1 cellular context compared by ENCODE assay signal in the genomic region with DNA sequence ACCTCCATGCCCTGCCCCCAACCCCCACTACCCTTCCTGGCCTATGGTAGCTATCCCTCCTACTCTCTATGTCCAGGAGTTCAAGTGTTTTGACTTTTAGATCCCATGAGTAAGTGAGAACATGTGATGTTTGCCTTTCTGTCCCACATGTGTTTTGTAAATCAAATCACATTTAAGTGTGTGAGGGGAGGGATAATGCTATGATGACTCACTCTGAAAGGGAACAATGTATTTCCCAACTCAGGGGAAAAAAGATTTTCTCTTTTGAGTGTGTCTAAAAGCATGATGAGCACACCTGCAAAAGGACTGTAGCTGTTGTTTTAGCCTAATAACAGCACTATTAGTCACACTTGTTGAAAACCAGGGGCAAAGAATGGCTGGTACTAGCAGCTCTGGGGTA.
TF ChIP-seq lines count a peak whose summit lies in the region.

No MANE protein-coding gene starts in this region.

TF ChIP-seq in K562, 482 proteins besides CTCF, POLR2A, EP300 and RAD21 (continued from another document):
- TF ChIP-seq ZNF764 (CRISPR knock-in tag; IDR thresholded peaks at IDR 0.05; ENCODE audit: low read depth) (no peak), E2F6 (IDR thresholded peaks at IDR 0.05; ENCODE audit: borderline replicate concordance in 1 of 2, extremely low read depth in 1 of 2, insufficient read depth in 1 of 2, insufficient read length in 1 of 2, low read depth in 1 of 2, low read length in 1 of 2, poor library complexity in 1 of 2, severe bottlenecking in 1 of 2) (no peak), ZNF561 (CRISPR knock-in tag; conservative IDR thresholded peaks at IDR 0.05) (no peak), EGR1 (conservative IDR thresholded peaks at IDR 0.05) (no peak), JUND (IDR thresholded peaks at IDR 0.05; ENCODE audit: borderline replicate concordance, low read depth, low read length) (peak; percentile 32; the same call in 1 of the 2 replicates), JUND (tag; IDR thresholded peaks at IDR 0.05; ENCODE audit: borderline replicate concordance, low read depth, low read length) (no peak), FOSL1 (tag; conservative IDR thresholded peaks at IDR 0.05) (peak; percentile 39; the same call in 1 of the 2 replicates), KDM2B (CRISPR knock-in tag; IDR thresholded peaks at IDR 0.05) (no peak)
